ENCODE assay signal across 8 cellular contexts in the genomic region with DNA sequence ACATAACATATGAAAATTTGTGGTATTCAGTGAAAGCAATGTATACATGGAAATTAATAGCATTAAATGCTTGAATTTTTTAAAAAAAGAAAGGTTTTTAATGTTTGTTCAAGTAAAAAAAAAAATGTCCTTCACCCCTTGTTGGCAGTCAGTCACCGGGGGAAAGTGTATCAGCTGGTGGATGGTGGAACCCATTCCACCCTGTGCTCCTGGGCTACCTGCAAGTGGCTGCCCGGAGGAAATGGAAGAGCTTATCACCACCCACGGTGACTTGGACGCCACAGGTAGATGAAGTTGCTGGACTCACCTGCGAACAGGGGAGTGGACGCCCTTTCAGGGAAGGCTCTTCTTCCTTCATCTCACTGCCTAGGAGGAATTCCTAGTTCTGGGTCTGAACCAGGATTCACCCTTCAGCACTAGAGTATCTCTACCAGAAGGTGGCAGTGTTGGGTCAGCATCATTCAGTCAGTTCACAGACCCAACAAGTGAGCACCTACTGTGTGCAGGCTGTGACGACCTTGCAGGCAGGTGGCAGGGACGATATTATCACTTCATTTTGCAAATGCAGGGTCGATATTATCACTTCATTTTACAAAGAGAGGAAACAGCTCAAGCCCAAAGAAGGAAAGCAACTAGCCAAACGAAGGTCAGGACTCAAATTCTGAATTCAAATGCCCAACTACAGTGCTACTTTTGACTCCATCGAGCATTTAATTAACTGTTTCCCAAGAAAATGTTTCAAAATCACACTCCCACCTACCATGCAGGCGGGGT. TPM values are rescaled to one million over a fixed set of nuclear protein-coding genes. Genes with fewer than 3 reads are reported as not detected.
A peak's percentile ranks its signal among the peaks of the same experiment; 100 is the strongest.
DNase-seq lines count a peak whose midpoint lies in the region; ATAC-seq and TF ChIP-seq lines count a peak whose summit lies in the region.

No MANE protein-coding gene starts in this region.

- H3K4me2 ChIP-seq in neural cell (ENCODE audit: low read length): no peak overlapping the region

- no peaks in the 10 kb centered on the region for H3K27me3 ChIP-seq in neural cell (ENCODE audit: insufficient read depth, low read depth, low read length)

- H3K4me3 Mint-ChIP-seq in activated CD4-positive, alpha-beta memory T cell treated with anti-CD3 and anti-CD28 coated beads, Interleukin-2, amount 10 ng/mL, durations not matched to agents 7 days and 5 days: no peak overlapping the region

- H3K4me1 Mint-ChIP-seq in activated CD4-positive, alpha-beta memory T cell treated with anti-CD3 and anti-CD28 coated beads, Interleukin-2, amount 10 ng/mL, durations not matched to agents 7 days and 5 days: peaks cover under 1% of the 10 kb centered on the region

- TF ChIP-seq EP300 in neural cell (conservative IDR thresholded peaks at IDR 0.05; ENCODE audit: poor library complexity, severe bottlenecking): no peak

- H3K9me2 ChIP-seq in neural cell (ENCODE audit: insufficient read depth, low read length): no peaks in the 10 kb centered on the region

- ATAC-seq in HG02852 (IDR thresholded peaks at IDR 0.05; ENCODE audit: unreplicated experiment): no peak
- ATAC-seq in GM19467 (IDR thresholded peaks at IDR 0.05; ENCODE audit: unreplicated experiment): no peak

- no peak overlapping the region for H3K27ac Mint-ChIP-seq in activated CD4-positive, alpha-beta memory T cell treated with anti-CD3 and anti-CD28 coated beads, Interleukin-2, amount 10 ng/mL, durations not matched to agents 7 days and 5 days

- POLR2A ChIA-PET in activated CD4-positive, alpha-beta memory T cell treated with anti-CD3 and anti-CD28 coated beads, Interleukin-2, amount 10 ng/mL, durations not matched to agents 7 days and 5 days (lab: Charles Lee): interaction anchor here (1.3 kb wide), 1 partner anchor 140 kb away, joined by 5 read pairs; no protein-coding TSS in a partner anchor

- TF ChIP-seq RAD21 in neural cell (conservative IDR thresholded peaks at IDR 0.05): peak; percentile 62

- H3K9me3 ChIP-seq in neural cell (ENCODE audit: low read length): no peaks in the 10 kb centered on the region

- no peak overlapping the region for H3K4me3 ChIP-seq in neural cell (ENCODE audit: low read length)

- H2AFZ ChIP-seq in neural cell (ENCODE audit: low read depth, low read length): no peak overlapping the region

- DNase-seq in AG08395 (ENCODE audit: low spot score) (peak; percentile 69), NCI-H2029 treated with DMSO at 0.1 percent for 48 hours (lab: John Stamatoyannopoulos, UW) (peak; percentile 44), fibroblast of the conjunctiva (ENCODE audit: low read depth) (peak; percentile 30)
- DNase-seq in activated CD4-positive, alpha-beta memory T cell treated with anti-CD3 and anti-CD28 coated beads, Interleukin-2, amount 10 ng/mL, durations not matched to agents 7 days and 5 days: peak; percentile 46

- H3K36me3 ChIP-seq in neural cell (ENCODE audit: insufficient read depth, low read length): no peaks in the 10 kb centered on the region

- H3F3A ChIP-seq in neural cell (ENCODE audit: insufficient read depth, low read length, poor library complexity, severe bottlenecking): no peaks in the 10 kb centered on the region

- CTCF ChIA-PET in activated CD4-positive, alpha-beta memory T cell treated with anti-CD3 and anti-CD28 coated beads, Interleukin-2, amount 10 ng/mL, durations not matched to agents 7 days and 5 days (lab: Charles Lee): interaction anchor here (0.6 to 7.3 kb wide), 8 partner anchors 9 to 607 kb away, joined by 3 to 88 read pairs (median 6); no protein-coding TSS in a partner anchor

- H3K27me3 Mint-ChIP-seq in activated CD4-positive, alpha-beta memory T cell treated with anti-CD3 and anti-CD28 coated beads, Interleukin-2, amount 10 ng/mL, durations not matched to agents 7 days and 5 days: peaks cover 32% of the 10 kb centered on the region

- no peaks in the 10 kb centered on the region for H4K20me1 ChIP-seq in neural cell (ENCODE audit: insufficient read depth)

- no peaks in the 10 kb centered on the region for H3K79me2 ChIP-seq in neural cell (replicated peaks; ENCODE audit: insufficient read depth, low read length)

- TF ChIP-seq CTCF in GM12872 (IDR thresholded peaks at IDR 0.05; ENCODE audit: insufficient read depth, low read depth, low read length): peak; percentile 87
- TF ChIP-seq CTCF in neural cell (IDR thresholded peaks at IDR 0.05; ENCODE audit: poor library complexity, severe bottlenecking): peak; percentile 61

- H3K9me3 Mint-ChIP-seq in activated CD4-positive, alpha-beta memory T cell treated with anti-CD3 and anti-CD28 coated beads, Interleukin-2, amount 10 ng/mL, durations not matched to agents 7 days and 5 days: no peaks in the 10 kb centered on the region

- H3K27ac ChIP-seq in neural cell (ENCODE audit: low read length): no peak overlapping the region

- H3K36me3 Mint-ChIP-seq in activated CD4-positive, alpha-beta memory T cell treated with anti-CD3 and anti-CD28 coated beads, Interleukin-2, amount 10 ng/mL, durations not matched to agents 7 days and 5 days (ENCODE audit: low read depth): no peaks in the 10 kb centered on the region

- no peak overlapping the region for H3K9ac ChIP-seq in neural cell (ENCODE audit: low read length)

TF ChIP-seq in neural cell, 6 proteins besides CTCF, POLR2A, EP300 and RAD21:
- TF ChIP-seq SMC3 (conservative IDR thresholded peaks at IDR 0.05; ENCODE audit: poor library complexity) (peak; percentile 67), TAF1 (IDR thresholded peaks at IDR 0.05; ENCODE audit: low read depth) (no peak)

RNA-seq across cellular contexts. Expression of gene CIB4, which starts 35.8 kb away (rescaled TPM):
- total RNA-seq in activated CD4-positive, alpha-beta memory T cell treated with anti-CD3 and anti-CD28 coated beads, Interleukin-2, amount 10 ng/mL, durations not matched to agents 7 days and 5 days: not detected
- polyA plus RNA-seq in neural cell: not detected in 2 replicates
- not detected in 2 replicates for polyA minus RNA-seq in neural cell
